In genomic region chr2:25482341-25482740, GRCh38 we compare ENCODE assay signal across 25 cellular contexts.
DNase-seq lines count a peak whose midpoint lies in the region; ATAC-seq, FAIRE-seq and TF ChIP-seq lines count a peak whose summit lies in the region.
"Had no signal": no experiment of that assay in that cellular context is flagged by ENCODE, and none has a peak within 500 bp of the region (broad histone marks: within the 10 kb centered on the region; RNA-seq: fewer than 3 reads in every experiment).

No MANE protein-coding gene starts in this region.

- DNase-seq in GM19239 (ENCODE audit: insufficient read length, low spot score), result no peak
- DNase-seq in chondrocyte (ENCODE audit: low spot score), result no peak
- DNase-seq in stimulated activated naive B cell treated with anti-CD40 and anti-IgM and Interleukin-4, amounts not matched to agents 10 μg/mL and 1 μg/mL and 100 μg/mL, for 72 hours, result no peak
- DNase-seq in H54 (ENCODE audit: insufficient read length, low spot score), result no peak
- no peak for DNase-seq in dermis blood vessel endothelial cell
- DNase-seq: activated CD8-positive, alpha-beta memory T cell treated with anti-CD3 and anti-CD28 coated beads, Interleukin-2, amount 10 ng/mL, durations not matched to agents 7 days and 5 days; activated gamma-delta T cell; adrenal gland; AML-193; central memory CD4-positive, alpha-beta T cell; effector memory CD4-positive, alpha-beta T cell; head of caudate nucleus; mesendoderm; NCI-H2029; NCI-H524 treated with DMSO at 0.1 percent for 48 hours; nephron progenitor cell; stimulated activated CD8-positive, alpha-beta memory T cell treated with anti-CD3 and anti-CD28 coated beads, Interleukin-4, amount 100 ng/mL, for 48 hours; T1000 had no signal

- ATAC-seq in stimulated activated naive B cell treated with anti-CD40 and anti-IgM and Interleukin-4, amounts not matched to agents 10 μg/mL and 1 μg/mL and 100 μg/mL, for 72 hours (replicated peaks), result no peak
- ATAC-seq in HG03469 (IDR thresholded peaks at IDR 0.05; ENCODE audit: unreplicated experiment), result no peak
- ATAC-seq: activated CD8-positive, alpha-beta memory T cell treated with anti-CD3 and anti-CD28 coated beads, Interleukin-2, amount 10 ng/mL, durations not matched to agents 7 days and 5 days had no signal

- H3K4me1 Mint-ChIP-seq in chondrocyte (ENCODE audit: low read depth), result peaks cover 26% of the 10 kb centered on the region
- peaks cover 11 to 30% of the 10 kb centered on the region in 2 donors for H3K4me1 Mint-ChIP-seq in stimulated activated naive B cell treated with anti-CD40 and anti-IgM and Interleukin-4, amounts not matched to agents 10 μg/mL and 1 μg/mL and 100 μg/mL, for 72 hours

- no peak overlapping the region for H3K4me3 ChIP-seq in OCI-LY1 (ENCODE audit: low read depth, low read length, poor library complexity, severe bottlenecking)
- H3K4me3 ChIP-seq: adrenal gland, skin epidermis had no signal

- H3K27ac ChIP-seq in OCI-LY1 (ENCODE audit: low read depth, low read length, poor library complexity, severe bottlenecking), result peak overlapping the region; percentile 97
- H3K27ac ChIP-seq: adrenal gland had no signal

- no peaks in the 10 kb centered on the region for H4K20me1 ChIP-seq in OCI-LY1 (ENCODE audit: insufficient read depth, low read length)

- no peaks in the 10 kb centered on the region for H3K9me3 Mint-ChIP-seq in chondrocyte (ENCODE audit: low read depth)
- no peaks in the 10 kb centered on the region for H3K9me3 Mint-ChIP-seq in stimulated activated naive B cell treated with anti-CD40 and anti-IgM and Interleukin-4, amounts not matched to agents 10 μg/mL and 1 μg/mL and 100 μg/mL, for 72 hours
- H3K9me3 Mint-ChIP-seq: nephron progenitor cell had no signal

- H3K27ac Mint-ChIP-seq in chondrocyte (ENCODE audit: unreplicated experiment), result peak overlapping the region; percentile 69
- peak overlapping the region; percentile 73 for H3K27ac Mint-ChIP-seq in stimulated activated naive B cell treated with anti-CD40 and anti-IgM and Interleukin-4, amounts not matched to agents 10 μg/mL and 1 μg/mL and 100 μg/mL, for 72 hours
- H3K27ac Mint-ChIP-seq: activated CD8-positive, alpha-beta memory T cell treated with anti-CD3 and anti-CD28 coated beads, Interleukin-2, amount 10 ng/mL, durations not matched to agents 7 days and 5 days; nephron progenitor cell; progenitor cell of endocrine pancreas had no signal

- FAIRE-seq in GM19239 (lab: Jason Lieb, UNC) (peak; percentile 76), H54 (lab: Jason Lieb, UNC) (no peak)
- FAIRE-seq: D721Med, G401.6, islet of Langerhans had no signal

- no peaks in the 10 kb centered on the region for H3K79me2 ChIP-seq in OCI-LY1 (ENCODE audit: insufficient read depth, low read length)

- no peaks in the 10 kb centered on the region for H3K9me3 ChIP-seq in OCI-LY1 (ENCODE audit: low read length)
- H3K9me3 ChIP-seq: adrenal gland had no signal

- no peaks in the 10 kb centered on the region for H3F3A ChIP-seq in OCI-LY1 (ENCODE audit: insufficient read depth, low read length)

- H3K4me2 ChIP-seq in OCI-LY1 (ENCODE audit: low read length), result peak overlapping the region; percentile 43

- no peaks in the 10 kb centered on the region for H3K36me3 Mint-ChIP-seq in chondrocyte (ENCODE audit: low read depth)
- peaks cover 11 to 20% of the 10 kb centered on the region in 2 donors for H3K36me3 Mint-ChIP-seq in stimulated activated naive B cell treated with anti-CD40 and anti-IgM and Interleukin-4, amounts not matched to agents 10 μg/mL and 1 μg/mL and 100 μg/mL, for 72 hours

- H2AFZ ChIP-seq in OCI-LY1 (ENCODE audit: low read length), result no peak overlapping the region

- no peak overlapping the region for H3K4me3 Mint-ChIP-seq in chondrocyte (ENCODE audit: unreplicated experiment)
- H3K4me3 Mint-ChIP-seq in stimulated activated naive B cell treated with anti-CD40 and anti-IgM and Interleukin-4, amounts not matched to agents 10 μg/mL and 1 μg/mL and 100 μg/mL, for 72 hours, result no peak overlapping the region
- H3K4me3 Mint-ChIP-seq: activated CD8-positive, alpha-beta memory T cell treated with anti-CD3 and anti-CD28 coated beads, Interleukin-2, amount 10 ng/mL, durations not matched to agents 7 days and 5 days; nephron progenitor cell had no signal

- H3K27me3 Mint-ChIP-seq in chondrocyte (ENCODE audit: low read depth), result no peaks in the 10 kb centered on the region
- no peaks in the 10 kb centered on the region for H3K27me3 Mint-ChIP-seq in stimulated activated naive B cell treated with anti-CD40 and anti-IgM and Interleukin-4, amounts not matched to agents 10 μg/mL and 1 μg/mL and 100 μg/mL, for 72 hours
- H3K27me3 Mint-ChIP-seq: activated CD8-positive, alpha-beta memory T cell treated with anti-CD3 and anti-CD28 coated beads, Interleukin-2, amount 10 ng/mL, durations not matched to agents 7 days and 5 days; progenitor cell of endocrine pancreas had no signal

- TF ChIP-seq POLR2A in H54 (IDR thresholded peaks at IDR 0.05; ENCODE audit: low read depth, low read length), result no peak

- no peaks in the 10 kb centered on the region for H3K27me3 ChIP-seq in OCI-LY1 (ENCODE audit: insufficient read depth, low read length)
- H3K27me3 ChIP-seq: adrenal gland had no signal

- TF ChIP-seq CTCF in OCI-LY1 (IDR thresholded peaks at IDR 0.05; ENCODE audit: low read length) (no peak), chondrocyte (IDR thresholded peaks at IDR 0.05) (no peak)

- peak overlapping the region; percentile 36 for H3K9ac ChIP-seq in OCI-LY1 (ENCODE audit: low read length)

- H3K4me1 ChIP-seq in OCI-LY1 (ENCODE audit: insufficient read depth, low read length, severe bottlenecking), result peaks cover 44% of the 10 kb centered on the region
- H3K4me1 ChIP-seq: adrenal gland had no signal

- H3K9me2 ChIP-seq in OCI-LY1 (ENCODE audit: low read depth, low read length), result no peaks in the 10 kb centered on the region

- no peaks in the 10 kb centered on the region for H3K36me3 ChIP-seq in OCI-LY1 (ENCODE audit: insufficient read depth, low read length)
- H3K36me3 ChIP-seq: adrenal gland had no signal
